Comparison of ENCODE assay signal across 22 cellular contexts in the genomic region with DNA sequence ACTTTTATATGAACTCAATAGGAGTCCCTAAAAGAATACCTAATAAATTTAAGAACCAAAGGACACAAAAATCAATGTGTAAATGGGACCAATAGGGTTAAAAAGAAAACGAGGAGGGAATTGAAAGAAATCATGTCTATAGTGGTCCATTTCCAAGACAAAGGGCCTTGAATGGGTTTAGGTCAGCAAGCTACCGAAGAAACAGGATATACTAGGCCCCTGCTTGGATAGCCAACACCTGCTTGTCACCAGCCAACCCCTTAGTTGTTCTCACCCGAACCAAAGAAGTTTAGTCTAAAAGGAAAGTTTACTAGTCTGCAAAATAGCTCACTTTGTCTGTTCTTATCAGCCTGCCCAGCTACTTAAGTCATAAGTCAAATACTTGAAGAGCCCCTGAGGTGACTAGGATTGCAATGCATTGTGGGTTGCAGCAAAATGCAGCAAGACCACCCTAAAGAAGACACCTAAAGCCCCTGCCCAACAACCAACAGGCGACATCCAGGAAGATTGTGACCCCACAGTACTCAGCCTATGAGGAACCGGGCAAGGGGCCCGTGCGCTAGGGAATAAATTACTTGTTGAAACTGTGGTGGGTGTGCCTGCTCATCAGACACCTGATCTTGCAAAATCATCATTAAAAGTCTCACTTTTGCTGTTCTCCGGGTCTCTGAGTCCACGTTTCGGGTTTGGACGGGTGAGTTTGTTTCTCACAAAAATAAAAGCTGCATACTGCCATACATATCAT.
DNase-seq lines count a peak whose midpoint lies in the region; ATAC-seq and TF ChIP-seq lines count a peak whose summit lies in the region.
"Had no signal": no experiment of that assay in that cellular context is flagged by ENCODE, and none has a peak within 500 bp of the region (broad histone marks: within the 10 kb centered on the region; RNA-seq: fewer than 3 reads in every experiment).

No MANE protein-coding gene starts in this region.

- no peak for TF ChIP-seq CTCF in GM23338 (conservative IDR thresholded peaks at IDR 0.05; ENCODE audit: low read depth in 2 of 2)
- TF ChIP-seq CTCF in osteocyte (IDR thresholded peaks at IDR 0.05), result no peak
- TF ChIP-seq CTCF in dorsolateral prefrontal cortex (IDR thresholded peaks at IDR 0.05 in 54 of 56, conservative IDR thresholded peaks at IDR 0.05 in 2 of 56; ENCODE audit: low read depth in 1 of 56, partially characterized antibody in 56 of 56), result no peak
- no peak for TF ChIP-seq CTCF in stomach (IDR thresholded peaks at IDR 0.05)

- H3K27me3 ChIP-seq in GM23338 (ENCODE audit: insufficient read depth) (no peaks in the 10 kb centered on the region), HUES64 (ENCODE audit: insufficient read depth, low read length) (no peaks in the 10 kb centered on the region), dorsolateral prefrontal cortex (peaks cover 0 to 14% (median 3%) of the 10 kb centered on the region in 45 donors), stomach (peaks cover 0 to 36% (median 15%) of the 10 kb centered on the region in 3 donors)
- H3K27me3 ChIP-seq: BLaER1 had no signal

- no peak overlapping the region for H2AFZ ChIP-seq in GM23338

- peak overlapping the region; percentile 22 for H3K4me2 ChIP-seq in GM23338

- H3K27ac ChIP-seq in GM23338 (ENCODE audit: low read depth) (no peak overlapping the region), HUES64 (ENCODE audit: low read depth, low read length) (peak overlapping the region; percentile 51; the same call in 1 of the 2 replicates), dorsolateral prefrontal cortex (no peak overlapping the region), stomach (no peak overlapping the region)
- H3K27ac ChIP-seq: BLaER1, HL-60, SK-N-MC had no signal

- H3K4me3 ChIP-seq in GM23338 (no peak overlapping the region), HUES64 (ENCODE audit: low read length) (no peak overlapping the region), dorsolateral prefrontal cortex (no peak overlapping the region), stomach (no peak overlapping the region)
- H3K4me3 ChIP-seq: BLaER1, HAP-1, MG63, SK-N-MC had no signal

- H3F3A ChIP-seq in GM23338 (replicated peaks; ENCODE audit: low read depth), result no peaks in the 10 kb centered on the region; the same call in 1 of the 2 replicates

- H3K36me3 ChIP-seq in GM23338 (ENCODE audit: insufficient read depth) (no peaks in the 10 kb centered on the region), HUES64 (ENCODE audit: insufficient read depth, low read length) (no peaks in the 10 kb centered on the region), stomach (no peaks in the 10 kb centered on the region)
- H3K36me3 ChIP-seq: BLaER1, HAP-1, MG63 had no signal

- H4K20me1 ChIP-seq in GM23338 (replicated peaks; ENCODE audit: insufficient read depth), result no peaks in the 10 kb centered on the region
- H4K20me1 ChIP-seq: BLaER1 had no signal

- H3K9ac ChIP-seq in HUES64 (ENCODE audit: low read depth, low read length), result no peak overlapping the region
- H3K9ac ChIP-seq: BLaER1 had no signal

- H3K4me1 Mint-ChIP-seq in GM23338 (peaks cover 45% of the 10 kb centered on the region), osteocyte (ENCODE audit: unreplicated experiment) (no peaks in the 10 kb centered on the region)

- H3K4me3 Mint-ChIP-seq in GM23338, result peak overlapping the region; percentile 18; the same call in 1 of the 3 replicates
- H3K4me3 Mint-ChIP-seq in osteocyte (ENCODE audit: unreplicated experiment), result no peak overlapping the region
- H3K4me3 Mint-ChIP-seq: CD8-positive, alpha-beta T cell had no signal

- no peak for TF ChIP-seq EP300 in stomach (IDR thresholded peaks at IDR 0.05)

- H3K9me3 Mint-ChIP-seq in GM23338 (no peaks in the 10 kb centered on the region), osteocyte (ENCODE audit: unreplicated experiment) (no peaks in the 10 kb centered on the region)
- H3K9me3 Mint-ChIP-seq: CD8-positive, alpha-beta T cell had no signal

- ATAC-seq in GM23338, result peak; percentile 30; the same call in 2 of the 3 replicates
- no peak for ATAC-seq in GM18502 (IDR thresholded peaks at IDR 0.05; ENCODE audit: poor library complexity, unreplicated experiment)
- ATAC-seq: CD8-positive, alpha-beta T cell had no signal

- H3K36me3 Mint-ChIP-seq in GM23338 (ENCODE audit: low read depth) (no peaks in the 10 kb centered on the region), osteocyte (ENCODE audit: unreplicated experiment) (no peaks in the 10 kb centered on the region)
- H3K36me3 Mint-ChIP-seq: CD8-positive, alpha-beta T cell had no signal

- H3K4me1 ChIP-seq in GM23338 (ENCODE audit: insufficient read depth) (peaks cover 22% of the 10 kb centered on the region), HUES64 (ENCODE audit: insufficient read depth, low read length) (peaks cover 29% of the 10 kb centered on the region), stomach (peaks cover 0 to 9% (median 3%) of the 10 kb centered on the region in 4 donors)
- H3K4me1 ChIP-seq: HAP-1 had no signal

- H3K27me3 Mint-ChIP-seq in GM23338 (ENCODE audit: insufficient read depth, low read depth, poor library complexity) (peaks cover 13% of the 10 kb centered on the region), osteocyte (ENCODE audit: unreplicated experiment) (peaks cover 11% of the 10 kb centered on the region)

- H3K27ac Mint-ChIP-seq in GM23338 (peak overlapping the region; percentile 64; the same call in 1 of the 2 replicates), osteocyte (ENCODE audit: unreplicated experiment) (no peak overlapping the region)
- H3K27ac Mint-ChIP-seq: CD8-positive, alpha-beta T cell had no signal

- DNase-seq in GM23338 (ENCODE audit: low spot score) (peak; percentile 40), iPS DF 19.7 (ENCODE audit: low read depth, low spot score) (peak; percentile 35), osteocyte (ENCODE audit: extremely low spot score, unreplicated experiment) (peak; percentile 67), dorsolateral prefrontal cortex (no peak), stomach (no peak)
- DNase-seq: Calu3; CD8-positive, alpha-beta T cell; DMS53; Kasumi-1; NCI-H1048; NCI-H1436; NCI-H2029; NCI-H446; NK-92 treated with Interleukin-12 subunit alpha and Interleukin-12 subunit beta, amount 100 ng/mL, for 24 hours; SHP77 had no signal

- intact Hi-C loops in dorsolateral prefrontal cortex (cut with DNase I), result no loop called here
- intact Hi-C loops in stomach (cut with DNase I; ENCODE audit: low total_unique reads), result no loop called here

- H3K9me3 ChIP-seq in HUES64 (ENCODE audit: insufficient read depth, low read depth, low read length), result no peaks in the 10 kb centered on the region
- no peaks in the 10 kb centered on the region for H3K9me3 ChIP-seq in stomach
- H3K9me3 ChIP-seq: BLaER1, HAP-1, MG63 had no signal

- no peaks in the 10 kb centered on the region for H3K79me2 ChIP-seq in GM23338 (replicated peaks; ENCODE audit: insufficient read depth)

- no peak for TF ChIP-seq POLR2A in stomach (IDR thresholded peaks at IDR 0.05)

- no peaks in the 10 kb centered on the region for H3K9me2 ChIP-seq in GM23338 (ENCODE audit: insufficient read depth)

- 63% methylated on average over 11 of the region's 11 CpGs for WGBS in HUES64
- 68 to 78% (median 72%) methylated on average over 11 of the region's 11 CpGs for WGBS in stomach, 5 donors

TF ChIP-seq in GM23338, 12 proteins besides CTCF, POLR2A, EP300 and RAD21 (continues in another document):
- no peak for TF ChIP-seq JUNB (IDR thresholded peaks at IDR 0.05; ENCODE audit: unreplicated experiment)
- no peak for TF ChIP-seq POLR2AphosphoS5 (IDR thresholded peaks at IDR 0.05; ENCODE audit: low read depth)
- TF ChIP-seq STAT1 (IDR thresholded peaks at IDR 0.05; ENCODE audit: unreplicated experiment), result no peak
- TF ChIP-seq NANOG (IDR thresholded peaks at IDR 0.05; ENCODE audit: borderline replicate concordance), result peak; percentile 25; the same call in 1 of the 2 replicates

Comparison
In these comparisons a context has a peak if more than half of its experiments do, and no peak if none do; other contexts are left out.
1. DNase-seq: peak in GM23338 (single experiment), iPS DF 19.7 (single experiment) and osteocyte (single experiment); none in dorsolateral prefrontal cortex (0 of 10) and stomach (single experiment).